In the genomic region with DNA sequence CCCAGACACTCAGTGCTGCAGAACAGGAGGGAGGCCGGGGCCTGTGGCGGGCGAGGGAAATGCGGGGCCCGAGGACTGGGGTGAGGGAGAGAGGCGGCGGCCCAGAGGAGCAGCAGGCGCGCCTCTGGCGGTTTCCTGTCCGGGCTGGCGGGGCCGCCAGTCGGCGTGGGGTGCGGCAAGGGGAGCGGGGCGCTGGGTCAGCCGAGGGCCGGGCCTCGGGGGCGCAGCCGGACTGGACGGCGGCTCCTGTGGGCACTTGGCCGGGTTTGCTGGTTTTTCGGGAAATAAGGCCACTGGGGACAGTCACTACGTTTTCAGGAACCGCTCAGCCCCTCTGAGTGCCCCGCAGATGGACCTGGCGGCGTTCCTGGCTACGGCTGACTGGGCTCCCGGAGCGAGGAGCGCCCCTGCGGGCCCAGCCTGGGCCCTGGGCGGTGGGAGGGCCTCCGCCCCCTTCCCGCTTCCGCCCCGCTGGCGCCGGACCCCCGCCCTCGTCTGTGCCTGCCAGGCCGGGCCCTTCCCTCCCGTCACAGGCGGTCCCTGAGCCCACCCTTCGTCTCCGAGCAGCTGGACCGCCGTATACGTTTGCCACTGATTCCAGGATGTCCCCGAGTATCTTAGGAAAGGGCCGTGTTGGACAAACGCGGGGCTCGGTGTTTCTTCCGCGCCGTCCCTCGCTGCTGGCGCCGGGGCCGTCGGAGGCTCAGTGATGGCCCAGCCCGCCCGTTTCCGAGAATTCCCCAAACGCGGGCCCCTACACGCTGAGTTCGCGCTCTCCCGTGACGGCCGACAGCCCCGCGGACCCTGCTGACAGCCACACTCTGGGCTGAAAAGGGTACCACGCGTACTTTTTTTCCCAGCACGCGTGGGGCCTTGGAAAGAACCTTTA, we compare ENCODE assay signal across 11 cellular contexts.
DNase-seq lines count a peak whose midpoint lies in the region; ATAC-seq and TF ChIP-seq lines count a peak whose summit lies in the region.
"Had no signal": no experiment of that assay in that cellular context is flagged by ENCODE, and none has a peak within 500 bp of the region (broad histone marks: within the 10 kb centered on the region; RNA-seq: fewer than 3 reads in every experiment).

No MANE protein-coding gene starts in this region.

- DNase-seq in cardiac fibroblast (ENCODE audit: low read depth in 2 of 2) = peak in 1 of 2 donors; percentile 22
- DNase-seq in left ventricle myocardium superior = peak; percentile 76
- DNase-seq in ovary = peak; percentile 26 to 68 (median 54)
- DNase-seq in upper lobe of right lung = no peak
- DNase-seq in NCI-H226 = no peak
- no peak for DNase-seq in activated CD4-positive, alpha-beta T cell treated with anti-CD3 and anti-CD28 coated beads, Interleukin-2, amount 50 U/mL, for 4 hours
- no peak for DNase-seq in dedifferentiated amniotic fluid mesenchymal stem cell (ENCODE audit: extremely low spot score)
- DNase-seq: activated CD4-positive, alpha-beta T cell treated with anti-CD3 and anti-CD28 coated beads for 1 hour; NCI-H2081 treated with DMSO at 0.1 percent for 48 hours; RPMI8226; stimulated activated naive B cell treated with anti-CD40 and anti-IgM and Interleukin-4, amounts not matched to agents 10 μg/mL and 1 μg/mL and 100 μg/mL, for 72 hours had no signal

- WGBS in ovary, 3 donors = 11 to 23% (median 20%) methylated on average over 69 to 84 of the region's 84 CpGs

- H3K4me1 ChIP-seq in ovary (ENCODE audit: insufficient read depth) (no peaks in the 10 kb centered on the region), upper lobe of right lung (peaks cover 13% of the 10 kb centered on the region)

- H3K9me3 ChIP-seq in ovary (no peaks in the 10 kb centered on the region), upper lobe of right lung (no peaks in the 10 kb centered on the region)

- H3K36me3 ChIP-seq in ovary (no peaks in the 10 kb centered on the region), upper lobe of right lung (no peaks in the 10 kb centered on the region)

- peak overlapping the region; percentile 9 to 60 for H3K27ac ChIP-seq in ovary
- peak overlapping the region; percentile 32 for H3K27ac ChIP-seq in upper lobe of right lung

- H3K4me3 ChIP-seq in cardiac fibroblast (replicated peaks in 1 of 2; ENCODE audit: low read depth in 2 of 2, low read length in 2 of 2) (peak overlapping the region; percentile 28 to 30), ovary (peak overlapping the region; percentile 18), upper lobe of right lung (peak overlapping the region; percentile 40)

- TF ChIP-seq CTCF in cardiac fibroblast (IDR thresholded peaks at IDR 0.05; ENCODE audit: low read depth, low read length) (no peak), ovary (IDR thresholded peaks at IDR 0.05) (no peak), upper lobe of right lung (IDR thresholded peaks at IDR 0.05) (no peak)

- intact Hi-C loops in left ventricle myocardium superior (cut with micrococcal nuclease) = no loop called here
- intact Hi-C loops in ovary (cut with DNase I) = no loop called here
- intact Hi-C loops in upper lobe of right lung (cut with DNase I) = no loop called here

- ATAC-seq in left ventricle myocardium superior (peak; percentile 74), upper lobe of right lung (peak; percentile 77)
- ATAC-seq: stimulated activated naive B cell treated with anti-CD40 and anti-IgM and Interleukin-4, amounts not matched to agents 10 μg/mL and 1 μg/mL and 100 μg/mL, for 72 hours had no signal

- no peak for TF ChIP-seq EP300 in ovary (IDR thresholded peaks at IDR 0.05)

- H3K27me3 ChIP-seq in ovary (peaks cover 2% of the 10 kb centered on the region), upper lobe of right lung (no peaks in the 10 kb centered on the region)

- no peak for TF ChIP-seq POLR2A in ovary (IDR thresholded peaks at IDR 0.05)

Comparison
In these comparisons a context has a peak if more than half of its experiments do, and no peak if none do; other contexts are left out.
1. DNase-seq: peak in left ventricle myocardium superior (single experiment) and ovary (5 of 5); none in upper lobe of right lung (single experiment), NCI-H226 (single experiment), activated CD4-positive, alpha-beta T cell treated with anti-CD3 and anti-CD28 coated beads, Interleukin-2, amount 50 U/mL, for 4 hours (0 of 2) and dedifferentiated amniotic fluid mesenchymal stem cell (single experiment).
2. Peak in every context shown above with its lines, with median percentiles within 50 percentile points of each other: H3K4me3 ChIP-seq.